Comparison of ENCODE assay signal across 29 cellular contexts in genomic region chr16:69029121-69029520, GRCh38.
"Had no signal": no experiment of that assay in that cellular context is flagged by ENCODE, and none has a peak within 500 bp of the region (broad histone marks: within the 10 kb centered on the region; RNA-seq: fewer than 3 reads in every experiment).

No MANE protein-coding gene starts in this region.

- H3K36me3 ChIP-seq: neural progenitor cell, ovary, thyroid gland had no signal

- H3K4me1 ChIP-seq: neural progenitor cell, parathyroid adenoma, psoas muscle, thyroid gland, tibial nerve, upper lobe of left lung, vagina had no signal

- H3K36me3 Mint-ChIP-seq: neural progenitor cell had no signal

- H3K9me3 ChIP-seq: ovary, psoas muscle, sigmoid colon, stomach, thoracic aorta, thyroid gland, tibial nerve, upper lobe of left lung, vagina had no signal

- H3K4me3 Mint-ChIP-seq: naive thymus-derived CD4-positive, alpha-beta T cell; natural killer cell; nephron; neural progenitor cell; stimulated activated effector memory CD8-positive, alpha-beta T cell treated with anti-CD3 and anti-CD28 coated beads, Interleukin-12 subunit alpha, Interleukin-12 subunit beta, amount 100 ng/mL, for 72 hours; stimulated activated naive B cell treated with anti-CD40 and anti-IgM and Interleukin-4, amounts not matched to agents 10 μg/mL and 1 μg/mL and 100 μg/mL, for 72 hours; stimulated activated naive CD8-positive, alpha-beta T cell treated with anti-CD3 and anti-CD28 coated beads, Interleukin-15, Interleukin-2, amounts not matched to agents 100 ng/mL and 50 ng/mL, for 24 hours had no signal

- ATAC-seq: naive thymus-derived CD4-positive, alpha-beta T cell; natural killer cell; psoas muscle; right cardiac atrium; stimulated activated effector memory CD8-positive, alpha-beta T cell treated with anti-CD3 and anti-CD28 coated beads, Interleukin-12 subunit alpha, Interleukin-12 subunit beta, amount 100 ng/mL, for 72 hours had no signal

- H3K9me3 Mint-ChIP-seq: natural killer cell; nephron; stimulated activated effector memory CD8-positive, alpha-beta T cell treated with anti-CD3 and anti-CD28 coated beads, Interleukin-12 subunit alpha, Interleukin-12 subunit beta, amount 100 ng/mL, for 72 hours; stimulated activated naive B cell treated with anti-CD40 and anti-IgM and Interleukin-4, amounts not matched to agents 10 μg/mL and 1 μg/mL and 100 μg/mL, for 72 hours; stimulated activated naive CD8-positive, alpha-beta T cell treated with anti-CD3 and anti-CD28 coated beads, Interleukin-15, Interleukin-2, amounts not matched to agents 100 ng/mL and 50 ng/mL, for 24 hours had no signal

- H3K27me3 Mint-ChIP-seq: naive thymus-derived CD4-positive, alpha-beta T cell; progenitor cell of endocrine pancreas; stimulated activated naive B cell treated with anti-CD40 and anti-IgM and Interleukin-4, amounts not matched to agents 10 μg/mL and 1 μg/mL and 100 μg/mL, for 72 hours; stimulated activated naive CD8-positive, alpha-beta T cell treated with anti-CD3 and anti-CD28 coated beads, Interleukin-15, Interleukin-2, amounts not matched to agents 100 ng/mL and 50 ng/mL, for 24 hours had no signal

- H3K4me2 ChIP-seq: neural progenitor cell had no signal

- H3K9ac ChIP-seq: neural progenitor cell, parathyroid adenoma had no signal

- H3K27me3 ChIP-seq: neural progenitor cell, ovary, sigmoid colon, stomach, thyroid gland, tibial nerve, upper lobe of left lung, vagina had no signal

- H2AFZ ChIP-seq: neural progenitor cell, parathyroid adenoma had no signal

- H3K27ac ChIP-seq: neural progenitor cell, ovary, parathyroid adenoma, psoas muscle, sigmoid colon, stomach, thoracic aorta, thyroid gland, tibial nerve, upper lobe of left lung, vagina had no signal

- FAIRE-seq: small intestine, urothelium cell line had no signal

- DNase-seq: naive thymus-derived CD4-positive, alpha-beta T cell; natural killer cell; occipital lobe; ovary; posterior cingulate gyrus; psoas muscle; right cardiac atrium; sigmoid colon; small intestine; stimulated activated CD4-positive, alpha-beta T cell treated with anti-CD3 and anti-CD28 coated beads, Interleukin-15, amount 100 ng/mL, for 24 hours; stimulated activated CD4-positive, alpha-beta T cell treated with anti-CD3 and anti-CD28 coated beads, Interleukin-2, amount 100 ng/mL, for 24 hours; stimulated activated CD4-positive, alpha-beta T cell treated with anti-CD3 and anti-CD28 coated beads, Interleukin-2, amount 100 ng/mL, for 48 hours; stimulated activated CD4-positive, alpha-beta T cell treated with anti-CD3 and anti-CD28 coated beads, Interleukin-4, amount 100 ng/mL, for 24 hours; stimulated activated naive B cell treated with anti-CD40 and anti-IgM and Interleukin-4, amounts not matched to agents 10 μg/mL and 1 μg/mL and 100 μg/mL, for 72 hours; stimulated activated naive CD4-positive, alpha-beta T cell treated with Interleukin-2 at 50 U/mL for 16 hours; stomach; thyroid gland; trophoblast cell; upper lobe of left lung had no signal

- H3K79me2 ChIP-seq: parathyroid adenoma had no signal

- H3K4me1 Mint-ChIP-seq: natural killer cell; stimulated activated effector memory CD8-positive, alpha-beta T cell treated with anti-CD3 and anti-CD28 coated beads, Interleukin-12 subunit alpha, Interleukin-12 subunit beta, amount 100 ng/mL, for 72 hours; stimulated activated naive B cell treated with anti-CD40 and anti-IgM and Interleukin-4, amounts not matched to agents 10 μg/mL and 1 μg/mL and 100 μg/mL, for 72 hours had no signal

- H3K27ac Mint-ChIP-seq: naive thymus-derived CD4-positive, alpha-beta T cell; natural killer cell; nephron; neural progenitor cell; progenitor cell of endocrine pancreas; stimulated activated effector memory CD8-positive, alpha-beta T cell treated with anti-CD3 and anti-CD28 coated beads, Interleukin-12 subunit alpha, Interleukin-12 subunit beta, amount 100 ng/mL, for 72 hours; stimulated activated naive B cell treated with anti-CD40 and anti-IgM and Interleukin-4, amounts not matched to agents 10 μg/mL and 1 μg/mL and 100 μg/mL, for 72 hours; stimulated activated naive CD8-positive, alpha-beta T cell treated with anti-CD3 and anti-CD28 coated beads, Interleukin-15, Interleukin-2, amounts not matched to agents 100 ng/mL and 50 ng/mL, for 24 hours had no signal

- H3K4me3 ChIP-seq: neural progenitor cell, ovary, psoas muscle, sigmoid colon, stomach, thoracic aorta, thyroid gland, tibial nerve, upper lobe of left lung, vagina had no signal
